ENCODE assay signal across 24 cellular contexts in genomic region chr4:47771020-47771419, GRCh38.
"Had no signal": no experiment of that assay in that cellular context is flagged by ENCODE, and none has a peak within 500 bp of the region (broad histone marks: within the 10 kb centered on the region; RNA-seq: fewer than 3 reads in every experiment).

No MANE protein-coding gene starts in this region.

- H3K36me3 ChIP-seq: colonic mucosa, esophagus muscularis mucosa, esophagus squamous epithelium, gastrocnemius medialis, gastroesophageal sphincter, heart left ventricle, heart right ventricle had no signal

- H3K4me3 ChIP-seq: colonic mucosa, coronary artery, dorsolateral prefrontal cortex, esophagus muscularis mucosa, esophagus squamous epithelium, gastrocnemius medialis, gastroesophageal sphincter, heart left ventricle, heart right ventricle had no signal

- H3K4me1 ChIP-seq: colonic mucosa, esophagus squamous epithelium, foreskin keratinocyte, gastrocnemius medialis, gastroesophageal sphincter, heart right ventricle had no signal

- H3K27ac ChIP-seq: colonic mucosa, coronary artery, dorsolateral prefrontal cortex, epithelial cell of prostate, esophagus muscularis mucosa, esophagus squamous epithelium, foreskin keratinocyte, gastrocnemius medialis, gastroesophageal sphincter had no signal

- ATAC-seq: effector memory CD8-positive, alpha-beta T cell; esophagus mucosa; foreskin keratinocyte; gastrocnemius medialis; gastroesophageal sphincter had no signal

- DNase-seq: colonic mucosa; cortex of kidney; dermis blood vessel endothelial cell; dorsolateral prefrontal cortex; effector CD4-positive, alpha-beta T cell; effector CD8-positive, alpha-beta T cell; effector memory CD4-positive, alpha-beta T cell; effector memory CD8-positive, alpha-beta T cell; endodermal cell; erythroblast; esophagus squamous epithelium; foreskin fibroblast; foreskin keratinocyte; foreskin melanocyte; gastrocnemius medialis; glutamatergic neuron; head of caudate nucleus; heart left ventricle; heart right ventricle had no signal

- H3K9me3 ChIP-seq: colonic mucosa, esophagus muscularis mucosa, esophagus squamous epithelium, gastrocnemius medialis, gastroesophageal sphincter had no signal

- H3K27me3 ChIP-seq: colonic mucosa, dorsolateral prefrontal cortex, esophagus muscularis mucosa, esophagus squamous epithelium, gastrocnemius medialis, gastroesophageal sphincter, heart left ventricle, heart right ventricle had no signal
